ENCODE assay signal across 12 cellular contexts in genomic region chr3:101635345-101635744, GRCh38. TPM values are rescaled to one million over a fixed set of nuclear protein-coding genes. Genes with fewer than 3 reads are reported as not detected.
A peak's percentile ranks its signal among the peaks of the same experiment; 100 is the strongest.
DNase-seq lines count a peak whose midpoint lies in the region; ATAC-seq and TF ChIP-seq lines count a peak whose summit lies in the region.
"Had no signal": no experiment of that assay in that cellular context is flagged by ENCODE, and none has a peak within 500 bp of the region (broad histone marks: within the 10 kb centered on the region; RNA-seq: fewer than 3 reads in every experiment).

No MANE protein-coding gene starts in this region.

- CTCF ChIA-PET in HEK293 (lab: Yijun Ruan, JAX) = interaction anchor here (0.7 kb wide), 1 partner anchor 242 kb away, joined by 3 read pairs; no protein-coding TSS in a partner anchor

- TF ChIP-seq POLR2A in uterus (IDR thresholded peaks at IDR 0.05) = no peak

- H3K36me3 Mint-ChIP-seq in T-helper 17 cell (ENCODE audit: low read depth) = no peaks in the 10 kb centered on the region
- H3K36me3 Mint-ChIP-seq: CD4-positive, alpha-beta memory T cell had no signal

- H3K27ac Mint-ChIP-seq in T-helper 17 cell = peak overlapping the region; percentile 83

- no peak for TF ChIP-seq CTCF in HEK293 (tag by site-specific recombination; IDR thresholded peaks at IDR 0.05)
- no peak for TF ChIP-seq CTCF in uterus (IDR thresholded peaks at IDR 0.05)

- intact Hi-C loops in uterus (cut with DNase I; ENCODE audit: low total_unique reads) = no loop called here

- peaks cover 6% of the 10 kb centered on the region for H3K4me1 Mint-ChIP-seq in T-helper 17 cell

- no peaks in the 10 kb centered on the region for H3K36me3 ChIP-seq in HEK293 (ENCODE audit: control insufficient read depth in 2 of 2, insufficient read depth in 1 of 2, low read length in 2 of 2)
- H3K36me3 ChIP-seq in uterus = no peaks in the 10 kb centered on the region

- H3K27me3 Mint-ChIP-seq in T-helper 17 cell = no peaks in the 10 kb centered on the region
- H3K27me3 Mint-ChIP-seq: CD4-positive, alpha-beta memory T cell had no signal

- H3K27ac ChIP-seq in HEK293 (ENCODE audit: extremely low read depth, low read depth, low read length) (no peak overlapping the region), uterus (peak overlapping the region; percentile 45 to 71)

- H3K4me3 Mint-ChIP-seq in T-helper 17 cell = no peak overlapping the region
- H3K4me3 Mint-ChIP-seq: CD4-positive, alpha-beta memory T cell had no signal

- H3K4me1 ChIP-seq in HEK293 (ENCODE audit: control insufficient read depth, insufficient read depth, low read length) (no peaks in the 10 kb centered on the region), uterus (no peaks in the 10 kb centered on the region)

- POLR2A ChIA-PET in HEK293 (lab: Yijun Ruan, JAX) = no interaction called here

- no peaks in the 10 kb centered on the region for H3K27me3 ChIP-seq in uterus

- DNase-seq in T-helper 17 cell (no peak), left kidney (ENCODE audit: low read depth, low spot score) (peak; percentile 17), uterus (peak in 1 of 2 donors; percentile 26), cerebellar cortex (ENCODE audit: low spot score) (no peak), Ammon's horn (ENCODE audit: low spot score) (no peak), ecto neural progenitor cell (ENCODE audit: low spot score) (no peak)
- DNase-seq: CD4-positive, alpha-beta memory T cell; GOT3; NCI-H1436 treated with DMSO at 0.1 percent for 48 hours; NCI-H2081; NCI-H774 had no signal

- ATAC-seq in T-helper 17 cell = no peak

- H3K9me3 ChIP-seq in HEK293 (ENCODE audit: control insufficient read depth, insufficient read depth, low read depth, low read length) (no peaks in the 10 kb centered on the region), T-helper 17 cell (ENCODE audit: control insufficient read depth, low read length, poor library complexity, severe bottlenecking) (no peaks in the 10 kb centered on the region), uterus (no peaks in the 10 kb centered on the region)

- no peak overlapping the region for H3K4me3 ChIP-seq in HEK293 (ENCODE audit: low read depth, low read length)
- no peak overlapping the region for H3K4me3 ChIP-seq in uterus

TF ChIP-seq in HEK293, 187 proteins besides CTCF, POLR2A, EP300 and RAD21:
- TF ChIP-seq GFI1B (tag by site-specific recombination; IDR thresholded peaks at IDR 0.05) (no peak), HOXD13 (CRISPR knock-in tag; IDR thresholded peaks at IDR 0.05; ENCODE audit: borderline replicate concordance) (no peak), HOXC10 (CRISPR knock-in tag; IDR thresholded peaks at IDR 0.05) (no peak), MYNN (tag by site-specific recombination; IDR thresholded peaks at IDR 0.05; ENCODE audit: borderline replicate concordance) (peak; percentile 36; the same call in 1 of the 2 replicates), TCF7L2 (IDR thresholded peaks at IDR 0.05; ENCODE audit: borderline replicate concordance, low read depth, low read length) (no peak)

RNA-seq across cellular contexts. Expression of gene ZBTB11, which starts 41.6 kb away (rescaled TPM):
- 10 to 100 TPM; 65.2 to 77.2 TPM for total RNA-seq in T-helper 17 cell
- 10 to 100 TPM; 16.1 to 42.0 (median 25.7) TPM for total RNA-seq in uterus

RNA-seq across cellular contexts. Expression of gene RPL24, which starts 51.2 kb away (rescaled TPM):
- total RNA-seq in T-helper 17 cell = 1,000 to 10,000 TPM; 1,360 to 1,402 TPM
- 1,000 to 10,000 TPM; 1,386 to 3,757 (median 1,892) TPM for total RNA-seq in uterus
